Comparison of ENCODE assay signal across 39 cellular contexts in the genomic region with DNA sequence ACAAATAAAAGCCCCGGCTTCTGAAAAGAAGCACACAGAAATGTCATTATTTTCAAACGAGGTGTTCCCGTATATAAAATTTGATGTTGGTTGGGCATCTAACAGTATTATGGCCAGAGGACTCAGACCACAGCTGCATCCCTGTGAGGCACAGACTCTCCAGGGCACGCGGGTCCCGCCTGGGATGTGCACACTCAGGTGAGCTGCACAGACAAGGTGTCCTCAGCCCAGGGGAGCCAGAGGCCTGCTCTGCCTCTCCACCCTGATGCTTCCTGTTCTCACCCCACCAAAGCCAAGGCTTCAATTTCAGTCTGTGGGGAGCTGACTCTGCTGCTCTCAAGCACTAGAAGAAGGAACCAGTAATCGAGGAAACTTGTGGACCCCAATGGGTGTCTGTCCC. TPM values are rescaled to one million over a fixed set of nuclear protein-coding genes. Genes with fewer than 3 reads are reported as not detected.
DNase-seq lines count a peak whose midpoint lies in the region; ATAC-seq, FAIRE-seq and TF ChIP-seq lines count a peak whose summit lies in the region.
"Had no signal": no experiment of that assay in that cellular context is flagged by ENCODE, and none has a peak within 500 bp of the region (broad histone marks: within the 10 kb centered on the region; RNA-seq: fewer than 3 reads in every experiment).

No MANE protein-coding gene starts in this region.

- TF ChIP-seq POLR2A in HepG2 (IDR thresholded peaks at IDR 0.05; ENCODE audit: insufficient read depth in 1 of 2, low read depth in 2 of 2, low read length in 2 of 2) (no peak), right lobe of liver (IDR thresholded peaks at IDR 0.05) (no peak)

- peaks cover 4 to 45% (median 25%) of the 10 kb centered on the region in 4 donors for H3K4me1 ChIP-seq in liver (ENCODE audit: control insufficient read depth in 4 of 4, insufficient read depth in 4 of 4, low read length in 3 of 4)
- peaks cover 5% of the 10 kb centered on the region for H3K4me1 ChIP-seq in HepG2 (ENCODE audit: insufficient read depth, low read length)
- H3K4me1 ChIP-seq in right lobe of liver, result peaks cover 0 to 18% (median 3%) of the 10 kb centered on the region in 4 donors
- peaks cover 6% of the 10 kb centered on the region for H3K4me1 ChIP-seq in osteoblast (ENCODE audit: insufficient read depth, low read length)
- H3K4me1 ChIP-seq: BE2C, Caco-2 had no signal

- in situ Hi-C loops in HepG2 (cut with HindIII; ENCODE audit: extremely low pct_ligation_motif_present, low pct_unique_long_range_greater_than_20kb), result no loop called here

- H3K4me3 ChIP-seq in liver (ENCODE audit: low read depth in 1 of 3, low read length in 3 of 3) (peak overlapping the region; percentile 21 to 57 (median 44)), HepG2 (replicated peaks in 1 of 3; ENCODE audit: insufficient read depth in 1 of 3, low read depth in 2 of 3, low read length in 3 of 3) (no peak overlapping the region), right lobe of liver (peak overlapping the region in 2 of 3 donors; percentile 39 to 50), osteoblast (ENCODE audit: insufficient read depth, low read length) (no peak overlapping the region)
- H3K4me3 ChIP-seq: A549; BLaER1; BLaER1 treated with 17β-estradiol and CSF1 and Interleukin-3, amounts not matched to agents 10 nM and 100 nM had no signal

- 40% methylated on average over 7 of the region's 7 CpGs for WGBS in liver
- WGBS in HepG2 (ENCODE audit: low lambda C conversion rate), result 24% methylated on average over 5 of the region's 7 CpGs
- WGBS in right lobe of liver (ENCODE audit: insufficient coverage, low coverage, low lambda C conversion rate, missing lambda C conversion rate), result 44% methylated on average over 7 of the region's 7 CpGs

- TF ChIP-seq EP300 in HepG2 (IDR thresholded peaks at IDR 0.05; ENCODE audit: low read depth in 2 of 2, low read length in 2 of 2) (no peak), HepG2 (CRISPR knock-in tag; IDR thresholded peaks at IDR 0.05; ENCODE audit: borderline replicate concordance) (no peak)

- H2AFZ ChIP-seq in HepG2 (ENCODE audit: low read length) (no peak overlapping the region), osteoblast (ENCODE audit: low read length) (no peak overlapping the region)

- no peak for FAIRE-seq in HepG2 (lab: Jason Lieb, UNC)
- FAIRE-seq: A204.1, A549, D721Med had no signal

- intact Hi-C loops in HepG2 (cut with micrococcal nuclease; ENCODE audit: unreplicated experiment) (no loop called here), right lobe of liver (cut with DNase I) (no loop called here)

- TF ChIP-seq RAD21 in liver (IDR thresholded peaks at IDR 0.05), result no peak
- no peak for TF ChIP-seq RAD21 in HepG2 (CRISPR knock-in tag; IDR thresholded peaks at IDR 0.05)

- no peak for DNase-seq in HepG2 (ENCODE audit: low spot score)
- peak; percentile 53 for DNase-seq in left lobe of liver (ENCODE audit: low spot score)
- DNase-seq in right lobe of liver, result peak in 1 of 3 donors; percentile 69
- peak; percentile 54 for DNase-seq in osteoblast (ENCODE audit: insufficient read length, low spot score, missing footprints)
- no peak for DNase-seq in glomerular visceral epithelial cell (ENCODE audit: extremely low spot score)
- no peak for DNase-seq in hypothalamus (lab: John Stamatoyannopoulos, UW)
- DNase-seq in EL, result no peak
- DNase-seq: 8988T; ACHN; AML-193; BE2C; C1 segment of cervical spinal cord; Caco-2; Calu3; CD4-positive, alpha-beta memory T cell; CD4-positive, alpha-beta T cell; CD4-positive, CD25-positive, alpha-beta regulatory T cell; CD8-positive, alpha-beta memory T cell; CD8-positive, alpha-beta T cell; COR-L47; DMS 273 treated with DMSO at 0.1 percent for 48 hours; DMS153; DMS53; DMS79; DMS79 treated with DMSO at 0.1 percent for 48 hours; DND-41 had no signal

- peak overlapping the region in 1 of 2 donors; percentile 92 for H3K9ac ChIP-seq in liver (ENCODE audit: low read depth in 1 of 2, low read length in 2 of 2)
- no peak overlapping the region for H3K9ac ChIP-seq in HepG2 (ENCODE audit: insufficient read depth, low read depth, low read length)
- H3K9ac ChIP-seq: BLaER1; BLaER1 treated with 17β-estradiol and CSF1 and Interleukin-3, amounts not matched to agents 10 nM and 100 nM had no signal

- no peaks in the 10 kb centered on the region for H3K27me3 ChIP-seq in liver (ENCODE audit: control insufficient read depth in 4 of 4, insufficient read depth in 4 of 4, low read length in 3 of 4)
- H3K27me3 ChIP-seq in HepG2 (ENCODE audit: control insufficient read depth in 1 of 2, insufficient read depth in 2 of 2, low read length in 2 of 2), result peaks cover 6 to 50% of the 10 kb centered on the region in 2 experiments
- H3K27me3 ChIP-seq in right lobe of liver, result no peaks in the 10 kb centered on the region
- peaks cover 45% of the 10 kb centered on the region for H3K27me3 ChIP-seq in osteoblast (ENCODE audit: insufficient read depth, low read length)
- H3K27me3 ChIP-seq: BLaER1 had no signal

- ATAC-seq in HepG2 (no peak), left lobe of liver (peak; percentile 20), right lobe of liver (peak in 2 of 4 donors; percentile 9 to 31)
- ATAC-seq: A549; CD8-positive, alpha-beta T cell had no signal

- no TSS peak for BruUV-seq in HepG2 (replicated peaks; lab: Mats Ljungman, UMichigan)

- H3K4me2 ChIP-seq in HepG2 (ENCODE audit: low read depth, low read length) (no peak overlapping the region), osteoblast (ENCODE audit: insufficient read depth, low read length) (no peak overlapping the region)
- H3K4me2 ChIP-seq: A549; BLaER1; BLaER1 treated with 17β-estradiol and CSF1 and Interleukin-3, amounts not matched to agents 10 nM and 100 nM had no signal

- no peaks in the 10 kb centered on the region for H4K20me1 ChIP-seq in HepG2 (ENCODE audit: insufficient read depth, low read length)
- no peaks in the 10 kb centered on the region for H4K20me1 ChIP-seq in osteoblast (ENCODE audit: insufficient read depth, low read length)
- H4K20me1 ChIP-seq: BLaER1; BLaER1 treated with 17β-estradiol and CSF1 and Interleukin-3, amounts not matched to agents 10 nM and 100 nM had no signal

- H3K27ac ChIP-seq in liver (ENCODE audit: low read depth in 1 of 2, low read length in 2 of 2) (peak overlapping the region; percentile 55 to 81), HepG2 (ENCODE audit: extremely low read length, insufficient read depth, low read length) (no peak overlapping the region), right lobe of liver (peak overlapping the region in 2 of 3 donors; percentile 64 to 87), osteoblast (ENCODE audit: low read depth, low read length) (no peak overlapping the region)
- H3K27ac ChIP-seq: 22Rv1; A549; BLaER1; BLaER1 treated with 17β-estradiol and CSF1 and Interleukin-3, amounts not matched to agents 10 nM and 100 nM; C4-2B had no signal

- TF ChIP-seq CTCF in liver (IDR thresholded peaks at IDR 0.05; ENCODE audit: low read depth, low read length, missing input control), result no peak
- TF ChIP-seq CTCF in HepG2 (CRISPR knock-in tag; IDR thresholded peaks at IDR 0.05), result no peak
- TF ChIP-seq CTCF in right lobe of liver (IDR thresholded peaks at IDR 0.05), result no peak
- TF ChIP-seq CTCF in osteoblast (IDR thresholded peaks at IDR 0.05; ENCODE audit: extremely low read depth, low read depth, low read length), result no peak

- CTCF ChIA-PET in HepG2 (lab: Yijun Ruan, JAX; ENCODE audit: low intra/inter-chr PET ratio, low total read pairs), result no interaction called here

- H3K79me2 ChIP-seq in HepG2 (ENCODE audit: insufficient read depth, low read length), result no peaks in the 10 kb centered on the region
- H3K79me2 ChIP-seq in osteoblast (ENCODE audit: insufficient read depth, low read length), result no peaks in the 10 kb centered on the region

- H3K36me3 ChIP-seq in liver (ENCODE audit: control insufficient read depth in 4 of 4, insufficient read depth in 3 of 4, low read depth in 1 of 4, low read length in 3 of 4) (peaks cover 0 to 12% (median 2%) of the 10 kb centered on the region in 4 donors), HepG2 (replicated peaks in 1 of 2; ENCODE audit: control insufficient read depth in 1 of 2, insufficient read depth in 2 of 2, low read length in 2 of 2) (no peaks in the 10 kb centered on the region), right lobe of liver (peaks cover 0 to 28% (median 8%) of the 10 kb centered on the region in 4 donors), osteoblast (ENCODE audit: insufficient read depth, low read length) (no peaks in the 10 kb centered on the region)
- H3K36me3 ChIP-seq: BE2C; BLaER1; BLaER1 treated with 17β-estradiol and CSF1 and Interleukin-3, amounts not matched to agents 10 nM and 100 nM had no signal

- POLR2A ChIA-PET in HepG2 (lab: Yijun Ruan, JAX), result no interaction called here

- peaks cover 0 to 5% (median 2%) of the 10 kb centered on the region in 4 donors for H3K9me3 ChIP-seq in liver (ENCODE audit: control insufficient read depth in 4 of 4, low read length in 3 of 4)
- peaks cover 13% of the 10 kb centered on the region for H3K9me3 ChIP-seq in HepG2 (ENCODE audit: low read length)
- no peaks in the 10 kb centered on the region for H3K9me3 ChIP-seq in right lobe of liver
- no peaks in the 10 kb centered on the region for H3K9me3 ChIP-seq in osteoblast (ENCODE audit: low read depth, low read length)
- H3K9me3 ChIP-seq: BE2C, Caco-2 had no signal

RNA-seq across cellular contexts. Expression of a gene that starts 1.7 kb away (rescaled TPM):
- 1,000 to 10,000 TPM in 1 of 2 donors, under 1 TPM in 1; 0.93 to 2,431 TPM for total RNA-seq in liver
- polyA plus RNA-seq in liver, result 1,000 to 10,000 TPM; 3,994 to 5,149 TPM
- 0.27 TPM in 1 of 2 replicates, not detected in the other for total RNA-seq in HepG2 (2016; rRNA removed; fragmentation: Illumina TruSeq; extraction: Trizol)
- not detected in 2 replicates for total RNA-seq in HepG2 (2016; cell fraction: cytosol; rRNA removed; fragmentation: Illumina TruSeq; extraction: Trizol; ENCODE audit: low read depth)
- 0.48 TPM in 1 of 2 replicates, not detected in the other for total RNA-seq in HepG2 (2016; cell fraction: insoluble cytoplasmic fraction; rRNA removed; fragmentation: Illumina TruSeq; extraction: Trizol)
- not detected in 2 replicates for total RNA-seq in HepG2 (2016; cell fraction: membrane; rRNA removed; fragmentation: Illumina TruSeq; extraction: Trizol)
- 0.75 TPM in 1 of 2 replicates, not detected in the other for total RNA-seq in HepG2 (2016; cell fraction: nucleus; rRNA removed; fragmentation: Illumina TruSeq; extraction: Trizol)
- polyA plus RNA-seq in HepG2 (2011; rRNA removed), result 0.63 and 0.74 TPM in 2 replicates
- 0.13 and 0.15 TPM in 2 replicates for polyA plus RNA-seq in HepG2 (2011; cell fraction: cytosol; rRNA removed)
- polyA plus RNA-seq in HepG2 (2011; cell fraction: nucleus; rRNA removed), result 3.2 and 5.0 TPM in 2 replicates
- 0.52 and 1.1 TPM in 2 replicates for polyA plus RNA-seq in HepG2 (2012)
- 0.14 TPM in 1 of 2 replicates, not detected in the other for polyA plus RNA-seq in HepG2 (2016; cell fraction: cytosol; fragmentation: Illumina TruSeq; extraction: Trizol; ENCODE audit: low read depth)
- not detected in 2 replicates for polyA plus RNA-seq in HepG2 (2016; cell fraction: insoluble cytoplasmic fraction; fragmentation: Illumina TruSeq; extraction: Trizol; ENCODE audit: low read depth)
- polyA plus RNA-seq in HepG2 (2016; cell fraction: membrane; fragmentation: Illumina TruSeq; extraction: Trizol; ENCODE audit: low read depth), result not detected in 2 replicates
- polyA plus RNA-seq in HepG2 (2016; cell fraction: nucleus; fragmentation: Illumina TruSeq; extraction: Trizol; ENCODE audit: insufficient read depth, low read depth), result 1.1 TPM in 1 of 2 replicates, not detected in the other
- 0.38 and 0.89 TPM in 2 replicates for polyA minus RNA-seq in HepG2 (2011; rRNA and poly(A)+ RNA removed; ENCODE audit: low replicate concordance)
- polyA minus RNA-seq in HepG2 (2011; cell fraction: cytosol; rRNA and poly(A)+ RNA removed), result not detected in 2 replicates
- polyA minus RNA-seq in HepG2 (2011; cell fraction: nucleus; rRNA and poly(A)+ RNA removed), result 0.25 and 0.77 TPM in 2 replicates
- total RNA-seq in left lobe of liver, result 3,844 TPM
- 1,000 to 10,000 TPM; 1,651 to 5,193 (median 3,912) TPM for total RNA-seq in right lobe of liver
- total RNA-seq in osteoblast, result 1.5 and 1.8 TPM in 2 replicates
- total RNA-seq: A172, Caco-2 had no signal
- polyA plus RNA-seq: CD14-positive monocyte had no signal

RNA-seq across cellular contexts. Expression of a gene that starts 39.9 kb away (rescaled TPM):
- total RNA-seq in liver, result under 1 TPM in 1 of 2 donors, not detected in 1; 0.33 TPM
- polyA plus RNA-seq in liver, result 1 to 10 TPM; 2.1 to 5.4 TPM
- total RNA-seq in HepG2 (2016; rRNA removed; fragmentation: Illumina TruSeq; extraction: Trizol), result not detected in 2 replicates
- not detected in 2 replicates for total RNA-seq in HepG2 (2016; cell fraction: cytosol; rRNA removed; fragmentation: Illumina TruSeq; extraction: Trizol; ENCODE audit: low read depth)
- total RNA-seq in HepG2 (2016; cell fraction: insoluble cytoplasmic fraction; rRNA removed; fragmentation: Illumina TruSeq; extraction: Trizol), result not detected in 2 replicates
- not detected in 2 replicates for total RNA-seq in HepG2 (2016; cell fraction: membrane; rRNA removed; fragmentation: Illumina TruSeq; extraction: Trizol)
- total RNA-seq in HepG2 (2016; cell fraction: nucleus; rRNA removed; fragmentation: Illumina TruSeq; extraction: Trizol), result not detected in 2 replicates
- polyA plus RNA-seq in HepG2 (2011; rRNA removed), result not detected in 2 replicates
- polyA plus RNA-seq in HepG2 (2011; cell fraction: cytosol; rRNA removed), result not detected in 2 replicates
- polyA plus RNA-seq in HepG2 (2011; cell fraction: nucleus; rRNA removed), result not detected in 2 replicates
- polyA plus RNA-seq in HepG2 (2012), result 0.19 TPM in 1 of 2 replicates, not detected in the other
- not detected in 2 replicates for polyA plus RNA-seq in HepG2 (2016; cell fraction: cytosol; fragmentation: Illumina TruSeq; extraction: Trizol; ENCODE audit: low read depth)
- polyA plus RNA-seq in HepG2 (2016; cell fraction: insoluble cytoplasmic fraction; fragmentation: Illumina TruSeq; extraction: Trizol; ENCODE audit: low read depth), result not detected in 2 replicates
- polyA plus RNA-seq in HepG2 (2016; cell fraction: membrane; fragmentation: Illumina TruSeq; extraction: Trizol; ENCODE audit: low read depth), result not detected in 2 replicates
- not detected in 2 replicates for polyA plus RNA-seq in HepG2 (2016; cell fraction: nucleus; fragmentation: Illumina TruSeq; extraction: Trizol; ENCODE audit: insufficient read depth, low read depth)
- not detected in 2 replicates for polyA minus RNA-seq in HepG2 (2011; rRNA and poly(A)+ RNA removed; ENCODE audit: low replicate concordance)
- not detected in 2 replicates for polyA minus RNA-seq in HepG2 (2011; cell fraction: cytosol; rRNA and poly(A)+ RNA removed)
- not detected in 2 replicates for polyA minus RNA-seq in HepG2 (2011; cell fraction: nucleus; rRNA and poly(A)+ RNA removed)
- total RNA-seq in left lobe of liver, result 2.4 TPM
- 1 to 10 TPM in 4 of 6 experiments, under 1 TPM in 1, not detected in 1; 0.37 to 4.1 (median 2.2) TPM for total RNA-seq in right lobe of liver
- total RNA-seq in osteoblast, result 0.72 TPM in 1 of 2 replicates, not detected in the other
- total RNA-seq: A172, A673, B cell, Caco-2, Calu3 had no signal
- polyA plus RNA-seq: A549, AG04450, CD14-positive monocyte had no signal

Comparison
In these comparisons a context has a peak if more than half of its experiments do, and no peak if none do; other contexts are left out.
1. H3K27ac ChIP-seq: peak in liver (2 of 2) and right lobe of liver (2 of 3); none in HepG2 (single experiment) and osteoblast (single experiment).
2. H3K4me3 ChIP-seq: peak in liver (3 of 3) and right lobe of liver (2 of 3); none in HepG2 (0 of 3) and osteoblast (single experiment).
3. DNase-seq: peak in left lobe of liver (single experiment) and osteoblast (single experiment); none in HepG2 (single experiment), glomerular visceral epithelial cell (single experiment), hypothalamus (0 of 51) and EL (single experiment).